Comparison of ENCODE assay signal across 30 cellular contexts in the genomic region with DNA sequence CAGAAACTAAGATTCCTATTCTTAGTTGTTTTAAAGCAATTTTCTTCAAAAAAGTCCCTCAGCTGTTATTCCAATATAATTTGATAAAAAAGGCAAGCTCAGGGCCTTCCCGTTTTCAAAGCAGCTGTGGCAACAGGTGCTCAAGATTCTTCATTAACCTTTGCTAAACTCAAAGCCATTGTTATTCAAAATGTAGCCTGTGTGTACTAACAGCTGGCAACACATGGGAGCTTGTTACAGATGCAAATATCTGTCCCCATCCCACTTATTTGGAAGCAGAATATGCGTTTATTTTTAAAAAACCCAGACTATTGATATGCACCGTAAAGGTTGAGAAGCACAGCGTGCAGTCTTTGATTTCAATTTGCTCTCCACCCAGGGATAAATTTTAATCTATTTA.
"Had no signal": no experiment of that assay in that cellular context is flagged by ENCODE, and none has a peak within 500 bp of the region (broad histone marks: within the 10 kb centered on the region; RNA-seq: fewer than 3 reads in every experiment).

No MANE protein-coding gene starts in this region.

- H3K27ac Mint-ChIP-seq: memory B cell; naive B cell; natural killer cell treated with Interleukin-12 subunit alpha and Interleukin-12 subunit beta and Interleukin-15 and Interleukin-18, amount 100 ng/mL, for 72 hours; progenitor cell of endocrine pancreas; stimulated activated naive CD8-positive, alpha-beta T cell treated with anti-CD3 and anti-CD28 coated beads, Interleukin-15, amount 100 ng/mL, for 72 hours had no signal

- H3K9ac ChIP-seq: parathyroid adenoma had no signal

- H3K27me3 Mint-ChIP-seq: memory B cell; naive B cell; natural killer cell treated with Interleukin-12 subunit alpha and Interleukin-12 subunit beta and Interleukin-15 and Interleukin-18, amount 100 ng/mL, for 72 hours; progenitor cell of endocrine pancreas; stimulated activated naive CD8-positive, alpha-beta T cell treated with anti-CD3 and anti-CD28 coated beads, Interleukin-15, amount 100 ng/mL, for 72 hours had no signal

- H2AFZ ChIP-seq: hepatocyte, parathyroid adenoma had no signal

- H3K4me1 ChIP-seq: esophagus muscularis mucosa, foreskin keratinocyte, gastroesophageal sphincter, heart left ventricle, parathyroid adenoma, right lobe of liver, suprapubic skin, transverse colon, upper lobe of right lung, uterus had no signal

- H3K36me3 ChIP-seq: esophagus muscularis mucosa, gastroesophageal sphincter, heart left ventricle, neutrophil, right lobe of liver, suprapubic skin, transverse colon, upper lobe of right lung, uterus had no signal

- H3K4me1 Mint-ChIP-seq: memory B cell; naive B cell; neural crest cell; stimulated activated naive CD8-positive, alpha-beta T cell treated with anti-CD3 and anti-CD28 coated beads, Interleukin-15, amount 100 ng/mL, for 72 hours had no signal

- H3K9me3 ChIP-seq: esophagus muscularis mucosa, neutrophil, right lobe of liver, suprapubic skin, transverse colon, upper lobe of right lung, uterus had no signal

- DNase-seq: dermis blood vessel endothelial cell; effector memory CD4-positive, alpha-beta T cell; foreskin keratinocyte; heart left ventricle; kidney; naive B cell; right lobe of liver; small intestine; stimulated activated CD4-positive, alpha-beta T cell treated with anti-CD3 and anti-CD28 coated beads, Interleukin-15, amount 100 ng/mL, for 24 hours; stimulated activated CD4-positive, alpha-beta T cell treated with anti-CD3 and anti-CD28 coated beads, Interleukin-4, amount 100 ng/mL, for 1 hour; stimulated activated CD8-positive, alpha-beta memory T cell treated with anti-CD3 and anti-CD28 coated beads, Interleukin-4, amount 100 ng/mL, for 48 hours; stimulated activated naive CD4-positive, alpha-beta T cell; stimulated activated naive CD8-positive, alpha-beta T cell treated with anti-CD3 and anti-CD28 coated beads, Interleukin-15, amount 100 ng/mL, for 72 hours; transverse colon; upper lobe of right lung; uterus had no signal

- H3K79me2 ChIP-seq: hepatocyte, parathyroid adenoma had no signal

- H3K4me3 Mint-ChIP-seq: memory B cell; naive B cell; natural killer cell treated with Interleukin-12 subunit alpha and Interleukin-12 subunit beta and Interleukin-15 and Interleukin-18, amount 100 ng/mL, for 72 hours; neural crest cell; stimulated activated naive CD8-positive, alpha-beta T cell treated with anti-CD3 and anti-CD28 coated beads, Interleukin-15, amount 100 ng/mL, for 72 hours had no signal

- H3K27ac ChIP-seq: coronary artery, esophagus muscularis mucosa, foreskin keratinocyte, gastroesophageal sphincter, heart left ventricle, hepatocyte, neutrophil, parathyroid adenoma, right lobe of liver, suprapubic skin, transverse colon, upper lobe of right lung, uterus had no signal

- H3K27me3 ChIP-seq: esophagus muscularis mucosa, foreskin keratinocyte, gastroesophageal sphincter, heart left ventricle, hepatocyte, neutrophil, right lobe of liver, suprapubic skin, transverse colon, upper lobe of right lung, uterus had no signal

- H3K4me2 ChIP-seq: hepatocyte had no signal

- H3K36me3 Mint-ChIP-seq: memory B cell; naive B cell; natural killer cell treated with Interleukin-12 subunit alpha and Interleukin-12 subunit beta and Interleukin-15 and Interleukin-18, amount 100 ng/mL, for 72 hours had no signal

- H3K4me3 ChIP-seq: coronary artery, esophagus muscularis mucosa, gastroesophageal sphincter, heart left ventricle, hepatocyte, lung, right lobe of liver, suprapubic skin, transverse colon, upper lobe of right lung, uterus had no signal

- ATAC-seq: foreskin keratinocyte; gastroesophageal sphincter; heart left ventricle; left lobe of liver; natural killer cell treated with Interleukin-12 subunit alpha and Interleukin-12 subunit beta and Interleukin-15 and Interleukin-18, amount 100 ng/mL, for 72 hours; right lobe of liver; stimulated activated naive CD8-positive, alpha-beta T cell treated with anti-CD3 and anti-CD28 coated beads, Interleukin-15, amount 100 ng/mL, for 72 hours; upper lobe of right lung had no signal

- FAIRE-seq: endothelial cell of umbilical vein, kidney, small intestine had no signal
